Comparison of ENCODE assay signal across 1 cellular context in genomic region chr12:109783135-109783964, GRCh38.
TF ChIP-seq lines count a peak whose summit lies in the region.

No MANE protein-coding gene starts in this region.

TF ChIP-seq in HepG2, 621 proteins besides CTCF, POLR2A, EP300 and RAD21 (continues in another document):
- peak; percentile 44; the same call in 1 of the 2 replicates for TF ChIP-seq ZMYM3 (CRISPR knock-in tag; IDR thresholded peaks at IDR 0.05)
- TF ChIP-seq THAP9 (CRISPR knock-in tag; IDR thresholded peaks at IDR 0.05; ENCODE audit: borderline replicate concordance): peak; percentile 100
- no peak for TF ChIP-seq ZBTB20 (CRISPR knock-in tag; IDR thresholded peaks at IDR 0.05; ENCODE audit: borderline replicate concordance, low read depth)
- 0 out of 2 replicates have a peak, but pooled peaks have one; percentile 61 for TF ChIP-seq ZNF713 (CRISPR knock-in tag; IDR thresholded peaks at IDR 0.05)
- peak; percentile 27; the same call in 1 of the 2 replicates for TF ChIP-seq KDM3A (CRISPR knock-in tag; IDR thresholded peaks at IDR 0.05; ENCODE audit: low read depth)
- TF ChIP-seq ZNF253 (CRISPR knock-in tag; IDR thresholded peaks at IDR 0.05; ENCODE audit: borderline replicate concordance): no peak
- no peak for TF ChIP-seq ZNF24 (IDR thresholded peaks at IDR 0.05)
- peak; percentile 59 for TF ChIP-seq ZSCAN25 (CRISPR knock-in tag; IDR thresholded peaks at IDR 0.05)
- TF ChIP-seq CSRNP2 (CRISPR knock-in tag; conservative IDR thresholded peaks at IDR 0.05; ENCODE audit: low read depth): no peak
- TF ChIP-seq HNF1B (CRISPR knock-in tag; IDR thresholded peaks at IDR 0.05): 0 out of 2 replicates have a peak, but pooled peaks have one; percentile 16
- TF ChIP-seq RXRB (CRISPR knock-in tag; IDR thresholded peaks at IDR 0.05; ENCODE audit: borderline replicate concordance): peak; percentile 29; the same call in 1 of the 2 replicates
- 0 out of 2 replicates have a peak, but pooled peaks have one; percentile 29 for TF ChIP-seq FLYWCH1 (CRISPR knock-in tag; IDR thresholded peaks at IDR 0.05)
- no peak for TF ChIP-seq TAF1 (CRISPR knock-in tag; IDR thresholded peaks at IDR 0.05)
- TF ChIP-seq PRDM4 (CRISPR knock-in tag; IDR thresholded peaks at IDR 0.05; ENCODE audit: borderline replicate concordance): no peak
- TF ChIP-seq SALL1 (CRISPR knock-in tag; IDR thresholded peaks at IDR 0.05): peak; percentile 56
- peak; percentile 41; the same call in 1 of the 2 replicates for TF ChIP-seq ZBTB7A (CRISPR knock-in tag; IDR thresholded peaks at IDR 0.05)
- TF ChIP-seq HNF4G (IDR thresholded peaks at IDR 0.05; ENCODE audit: borderline replicate concordance, low read depth, low read length): no peak
- 0 out of 2 replicates have a peak, but pooled peaks have one; percentile 27 for TF ChIP-seq HNF4G (CRISPR knock-in tag; IDR thresholded peaks at IDR 0.05; ENCODE audit: borderline replicate concordance, low read depth)
- peak; percentile 59 for TF ChIP-seq PAXIP1 (CRISPR knock-in tag; conservative IDR thresholded peaks at IDR 0.05)
- TF ChIP-seq TFDP2 (CRISPR knock-in tag; IDR thresholded peaks at IDR 0.05): no peak
- peak; percentile 15; the same call in 1 of the 2 replicates for TF ChIP-seq ZFP91 (CRISPR knock-in tag; IDR thresholded peaks at IDR 0.05; ENCODE audit: borderline replicate concordance)
- TF ChIP-seq ZNF44 (CRISPR knock-in tag; IDR thresholded peaks at IDR 0.05): no peak
- no peak for TF ChIP-seq ZNF574 (CRISPR knock-in tag; IDR thresholded peaks at IDR 0.05)
- peak; percentile 8 for TF ChIP-seq ZNF883 (CRISPR knock-in tag; IDR thresholded peaks at IDR 0.05; ENCODE audit: not compliant biosample characterization)
- TF ChIP-seq ZKSCAN8 (CRISPR knock-in tag; IDR thresholded peaks at IDR 0.05; ENCODE audit: borderline replicate concordance): peak; percentile 97
- no peak for TF ChIP-seq MTF1 (CRISPR knock-in tag; IDR thresholded peaks at IDR 0.05)
- TF ChIP-seq ZNF292 (CRISPR knock-in tag; IDR thresholded peaks at IDR 0.05; ENCODE audit: borderline replicate concordance, low read depth): 0 out of 2 replicates have a peak, but pooled peaks have one; percentile 25
- TF ChIP-seq HNF4A (CRISPR knock-in tag; IDR thresholded peaks at IDR 0.05): peak; percentile 58
- peak; percentile 95 for TF ChIP-seq YY1 (IDR thresholded peaks at IDR 0.05; ENCODE audit: insufficient read depth, insufficient replicate concordance, low read depth, low read length)
- no peak for TF ChIP-seq MLXIP (CRISPR knock-in tag; IDR thresholded peaks at IDR 0.05; ENCODE audit: borderline replicate concordance)
- TF ChIP-seq HMG20A (CRISPR knock-in tag; IDR thresholded peaks at IDR 0.05; ENCODE audit: borderline replicate concordance): no peak
